In the genomic region with DNA sequence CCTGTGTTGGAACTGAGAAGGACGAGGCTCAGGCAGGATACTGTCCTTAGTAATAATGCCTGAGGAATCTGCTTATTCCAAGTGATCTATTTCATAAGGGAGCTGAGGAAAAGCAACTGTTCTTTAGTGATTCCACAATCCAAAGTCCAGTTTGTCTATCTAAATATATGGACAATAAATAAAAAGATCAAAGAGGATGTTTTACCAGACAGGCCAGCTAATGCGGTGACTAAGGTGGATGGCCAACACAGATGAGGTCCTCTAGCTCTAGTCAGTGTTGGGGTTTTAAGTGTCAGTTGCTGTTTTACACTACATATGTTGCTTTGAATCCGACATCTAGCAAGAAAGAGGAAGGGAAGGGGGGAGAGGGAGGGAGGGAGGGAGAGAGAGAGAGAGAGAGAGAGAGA, we compare ENCODE assay signal across 1 cellular context.
TF ChIP-seq lines count a peak whose summit lies in the region.

No MANE protein-coding gene starts in this region.

TF ChIP-seq in HepG2, 621 proteins besides CTCF, POLR2A, EP300 and RAD21 (continued from another document and continues in another):
- no peak for TF ChIP-seq UBTF (CRISPR knock-in tag; IDR thresholded peaks at IDR 0.05)
- TF ChIP-seq KLF12 (CRISPR knock-in tag; IDR thresholded peaks at IDR 0.05; ENCODE audit: borderline replicate concordance) = no peak
- no peak for TF ChIP-seq ZNF160 (CRISPR knock-in tag; IDR thresholded peaks at IDR 0.05)
- no peak for TF ChIP-seq THYN1 (CRISPR knock-in tag; IDR thresholded peaks at IDR 0.05; ENCODE audit: borderline replicate concordance, low read depth)
- peak; percentile 38; the same call in 1 of the 2 replicates for TF ChIP-seq THRA (CRISPR knock-in tag; IDR thresholded peaks at IDR 0.05; ENCODE audit: borderline replicate concordance)
- peak; percentile 70 for TF ChIP-seq GATAD2A (CRISPR knock-in tag; IDR thresholded peaks at IDR 0.05)
- no peak for TF ChIP-seq SMAD9 (CRISPR knock-in tag; IDR thresholded peaks at IDR 0.05)
- TF ChIP-seq, protein P1, sequence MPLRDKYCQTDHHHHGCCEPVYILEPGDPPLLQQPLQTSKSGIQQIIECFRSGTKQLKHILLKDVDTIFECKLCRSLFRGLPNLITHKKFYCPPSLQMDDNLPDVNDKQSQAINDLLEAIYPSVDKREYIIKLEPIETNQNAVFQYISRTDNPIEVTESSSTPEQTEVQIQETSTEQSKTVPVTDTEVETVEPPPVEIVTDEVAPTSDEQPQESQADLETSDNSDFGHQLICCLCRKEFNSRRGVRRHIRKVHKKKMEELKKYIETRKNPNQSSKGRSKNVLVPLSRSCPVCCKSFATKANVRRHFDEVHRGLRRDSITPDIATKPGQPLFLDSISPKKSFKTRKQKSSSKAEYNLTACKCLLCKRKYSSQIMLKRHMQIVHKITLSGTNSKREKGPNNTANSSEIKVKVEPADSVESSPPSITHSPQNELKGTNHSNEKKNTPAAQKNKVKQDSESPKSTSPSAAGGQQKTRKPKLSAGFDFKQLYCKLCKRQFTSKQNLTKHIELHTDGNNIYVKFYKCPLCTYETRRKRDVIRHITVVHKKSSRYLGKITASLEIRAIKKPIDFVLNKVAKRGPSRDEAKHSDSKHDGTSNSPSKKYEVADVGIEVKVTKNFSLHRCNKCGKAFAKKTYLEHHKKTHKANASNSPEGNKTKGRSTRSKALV (CRISPR knock-in tag; IDR thresholded peaks at IDR 0.05) = no peak
- TF ChIP-seq, protein P2, sequence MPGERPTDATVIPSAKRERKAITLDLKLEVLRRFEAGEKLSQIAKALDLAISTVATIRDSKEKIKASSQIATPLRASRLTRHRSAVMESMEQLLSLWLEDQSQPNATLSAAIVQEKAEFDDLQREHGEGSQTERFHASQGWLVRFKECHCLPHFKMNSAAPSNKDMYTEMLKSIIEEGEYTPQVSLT (CRISPR knock-in tag; IDR thresholded peaks at IDR 0.05; ENCODE audit: borderline replicate concordance, low read depth) = no peak
- no peak for TF ChIP-seq SIN3B (IDR thresholded peaks at IDR 0.05; ENCODE audit: low read length)
- 0 out of 2 replicates have a peak, but pooled peaks have one; percentile 58 for TF ChIP-seq EHMT2 (IDR thresholded peaks at IDR 0.05; ENCODE audit: borderline replicate concordance, low read depth, low read length)
- TF ChIP-seq TSC22D2 (CRISPR knock-in tag; IDR thresholded peaks at IDR 0.05; ENCODE audit: borderline replicate concordance) = no peak
- no peak for TF ChIP-seq KDM4B (CRISPR knock-in tag; IDR thresholded peaks at IDR 0.05)
- TF ChIP-seq ZNF281 (CRISPR knock-in tag; IDR thresholded peaks at IDR 0.05; ENCODE audit: borderline replicate concordance) = no peak
- TF ChIP-seq ZMYM2 (CRISPR knock-in tag; IDR thresholded peaks at IDR 0.05) = no peak
- TF ChIP-seq ZNF709 (CRISPR knock-in tag; IDR thresholded peaks at IDR 0.05) = no peak
- no peak for TF ChIP-seq AKAP8 (CRISPR knock-in tag; IDR thresholded peaks at IDR 0.05)
- no peak for TF ChIP-seq ZNF12 (CRISPR knock-in tag; IDR thresholded peaks at IDR 0.05)
- no peak for TF ChIP-seq IKZF1 (IDR thresholded peaks at IDR 0.05)
- TF ChIP-seq BCL6 (CRISPR knock-in tag; IDR thresholded peaks at IDR 0.05) = peak; percentile 43; the same call in 1 of the 2 replicates
- no peak for TF ChIP-seq ZNF781 (CRISPR knock-in tag; IDR thresholded peaks at IDR 0.05; ENCODE audit: borderline replicate concordance, not compliant biosample characterization)
- 0 out of 2 replicates have a peak, but pooled peaks have one; percentile 20 for TF ChIP-seq ZFP1 (CRISPR knock-in tag; IDR thresholded peaks at IDR 0.05)
- TF ChIP-seq, protein P3, sequence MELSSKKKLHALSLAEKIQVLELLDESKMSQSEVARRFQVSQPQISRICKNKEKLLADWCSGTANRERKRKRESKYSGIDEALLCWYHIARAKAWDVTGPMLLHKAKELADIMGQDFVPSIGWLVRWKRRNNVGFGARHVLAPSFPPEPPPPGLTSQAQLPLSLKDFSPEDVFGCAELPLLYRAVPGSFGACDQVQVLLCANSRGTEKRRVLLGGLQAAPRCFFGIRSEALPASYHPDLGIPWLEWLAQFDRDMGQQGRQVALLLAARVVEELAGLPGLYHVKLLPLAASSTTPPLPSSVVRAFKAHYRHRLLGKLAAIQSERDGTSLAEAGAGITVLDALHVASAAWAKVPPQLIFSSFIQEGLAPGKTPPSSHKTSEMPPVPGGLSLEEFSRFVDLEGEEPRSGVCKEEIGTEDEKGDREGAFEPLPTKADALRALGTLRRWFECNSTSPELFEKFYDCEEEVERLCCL (CRISPR knock-in tag; IDR thresholded peaks at IDR 0.05; ENCODE audit: borderline replicate concordance) = no peak
- no peak for TF ChIP-seq TBP (CRISPR knock-in tag; IDR thresholded peaks at IDR 0.05)
- 0 out of 2 replicates have a peak, but pooled peaks have one; percentile 19 for TF ChIP-seq ATF2 (CRISPR knock-in tag; IDR thresholded peaks at IDR 0.05)
- peak; percentile 35; the same call in 1 of the 2 replicates for TF ChIP-seq IRF2 (CRISPR knock-in tag; IDR thresholded peaks at IDR 0.05)
- TF ChIP-seq SP2 (CRISPR knock-in tag; IDR thresholded peaks at IDR 0.05) = no peak
- no peak for TF ChIP-seq ZNF263 (CRISPR knock-in tag; IDR thresholded peaks at IDR 0.05)
- TF ChIP-seq POLR2G (IDR thresholded peaks at IDR 0.05; ENCODE audit: low read depth, low read length) = no peak
- TF ChIP-seq ZNF296 (CRISPR knock-in tag; conservative IDR thresholded peaks at IDR 0.05) = no peak
- no peak for TF ChIP-seq STAG1 (CRISPR knock-in tag; IDR thresholded peaks at IDR 0.05)
- TF ChIP-seq ZNF713 (CRISPR knock-in tag; IDR thresholded peaks at IDR 0.05) = no peak
- TF ChIP-seq ZNF546 (CRISPR knock-in tag; conservative IDR thresholded peaks at IDR 0.05) = no peak
- no peak for TF ChIP-seq ZNF205 (CRISPR knock-in tag; IDR thresholded peaks at IDR 0.05)
- no peak for TF ChIP-seq ZNF83 (CRISPR knock-in tag; IDR thresholded peaks at IDR 0.05; ENCODE audit: borderline replicate concordance)
- no peak for TF ChIP-seq FLYWCH1 (CRISPR knock-in tag; IDR thresholded peaks at IDR 0.05)
- peak; percentile 74 for TF ChIP-seq ASH2L (IDR thresholded peaks at IDR 0.05; ENCODE audit: insufficient read length, low read depth, low read length)
- TF ChIP-seq GLMP (CRISPR knock-in tag; IDR thresholded peaks at IDR 0.05; ENCODE audit: borderline replicate concordance) = no peak
- TF ChIP-seq KLF16 (CRISPR knock-in tag; IDR thresholded peaks at IDR 0.05) = 0 out of 4 replicates have a peak, but pooled peaks of 1 of the 2 experiments have one; percentile 49
- no peak for TF ChIP-seq YEATS4 (CRISPR knock-in tag; IDR thresholded peaks at IDR 0.05; ENCODE audit: borderline replicate concordance)
